In the genomic region with DNA sequence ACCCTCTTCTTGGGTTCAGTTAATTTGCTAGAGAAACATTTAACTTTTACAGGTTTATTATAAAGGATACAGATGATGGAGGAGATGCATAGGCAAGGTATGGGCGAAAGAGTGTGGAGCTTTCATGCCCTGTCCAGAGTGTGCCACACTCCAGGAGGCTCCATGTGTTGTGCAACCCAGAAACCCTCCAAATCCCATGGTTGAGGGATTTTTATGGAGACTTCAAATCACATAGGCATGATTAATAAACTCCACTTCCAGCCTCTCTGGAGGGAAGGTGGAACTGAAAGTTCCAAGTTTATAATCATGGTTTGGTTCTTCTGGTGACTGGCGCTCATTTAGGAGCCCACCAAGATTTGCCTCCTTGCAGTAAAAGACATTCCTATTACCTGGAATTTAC, we compare ENCODE assay signal across 23 cellular contexts.
"Had no signal": no experiment of that assay in that cellular context is flagged by ENCODE, and none has a peak within 500 bp of the region (broad histone marks: within the 10 kb centered on the region; RNA-seq: fewer than 3 reads in every experiment).

No MANE protein-coding gene starts in this region.

- H3K27me3 Mint-ChIP-seq: activated CD8-positive, alpha-beta T cell treated with anti-CD3 and anti-CD28 coated beads for 36 hours; activated naive CD4-positive, alpha-beta T cell treated with anti-CD3 and anti-CD28 coated beads, Interleukin-2, amount 10 ng/mL, durations not matched to agents 7 days and 5 days; activated naive CD8-positive, alpha-beta T cell treated with anti-CD3 and anti-CD28 coated beads for 36 hours had no signal

- H3K36me3 ChIP-seq: breast epithelium, colonic mucosa, Peyer's patch had no signal

- H3K4me3 Mint-ChIP-seq: activated CD8-positive, alpha-beta T cell treated with anti-CD3 and anti-CD28 coated beads for 36 hours; activated naive CD4-positive, alpha-beta T cell treated with anti-CD3 and anti-CD28 coated beads, Interleukin-2, amount 10 ng/mL, durations not matched to agents 7 days and 5 days; activated naive CD8-positive, alpha-beta T cell treated with anti-CD3 and anti-CD28 coated beads for 36 hours; activated T-cell treated with anti-CD3 and anti-CD28 coated beads, Interleukin-2, amount 50 U/mL, for 72 hours had no signal

- H3K27ac ChIP-seq: breast epithelium, colonic mucosa, Peyer's patch, RWPE1, SJCRH30, VCaP had no signal

- H3K9me3 Mint-ChIP-seq: activated CD8-positive, alpha-beta T cell treated with anti-CD3 and anti-CD28 coated beads for 36 hours; activated naive CD4-positive, alpha-beta T cell treated with anti-CD3 and anti-CD28 coated beads, Interleukin-2, amount 10 ng/mL, durations not matched to agents 7 days and 5 days; activated naive CD8-positive, alpha-beta T cell treated with anti-CD3 and anti-CD28 coated beads for 36 hours; activated T-cell treated with anti-CD3 and anti-CD28 coated beads, Interleukin-2, amount 50 U/mL, for 72 hours; activated T-helper 2 cell treated with anti-CD3 and anti-CD28 coated beads, Interferon-gamma antibody, Interleukin-2, Interleukin-4, amounts not matched to agents 10 μg/mL and 5 μg/mL and 100 μg/mL, durations not matched to agents 14 hours and 24 hours and 36 hours had no signal

- DNase-seq: activated CD4-positive, CD25-positive, alpha-beta regulatory T cell; activated CD8-positive, alpha-beta memory T cell treated with anti-CD3 and anti-CD28 coated beads, Interleukin-2, amount 50 U/mL, for 4 hours; activated CD8-positive, alpha-beta T cell treated with anti-CD3 and anti-CD28 coated beads for 36 hours; activated gamma-delta T cell treated with Interleukin-2 at 50 U/mL for 16 hours; activated naive CD4-positive, alpha-beta T cell treated with anti-CD3 and anti-CD28 coated beads, Interleukin-2, amount 10 ng/mL, durations not matched to agents 7 days and 5 days; activated naive CD8-positive, alpha-beta T cell treated with anti-CD3 and anti-CD28 coated beads for 36 hours; activated T-cell treated with anti-CD3 and anti-CD28 coated beads, Interleukin-2, amount 50 U/mL, for 72 hours; caudate nucleus; colonic mucosa; Kasumi-1; NCI-H1105 treated with DMSO at 0.1 percent for 48 hours; NCI-H1436 treated with DMSO at 0.1 percent for 48 hours; NCI-H1930; NCI-H446; Peyer's patch; Right ventricle myocardium superior; SJCRH30; SK-N-SH; T-helper 1 cell had no signal

- H3K4me3 ChIP-seq: breast epithelium, colonic mucosa, Peyer's patch, SJCRH30 had no signal

- H3K4me1 Mint-ChIP-seq: activated naive CD4-positive, alpha-beta T cell treated with anti-CD3 and anti-CD28 coated beads, Interleukin-2, amount 10 ng/mL, durations not matched to agents 7 days and 5 days; activated naive CD8-positive, alpha-beta T cell treated with anti-CD3 and anti-CD28 coated beads for 36 hours had no signal

- H3K27me3 ChIP-seq: breast epithelium, colonic mucosa, Peyer's patch, SJCRH30 had no signal

- ATAC-seq: activated CD8-positive, alpha-beta T cell treated with anti-CD3 and anti-CD28 coated beads for 36 hours; activated T-cell treated with anti-CD3 and anti-CD28 coated beads, Interleukin-2, amount 50 U/mL, for 72 hours had no signal

- H3K9me3 ChIP-seq: breast epithelium, colonic mucosa, Peyer's patch, SJCRH30, SK-N-SH had no signal

- H3K4me2 ChIP-seq: SK-N-SH had no signal

- H3K27ac Mint-ChIP-seq: activated CD8-positive, alpha-beta T cell treated with anti-CD3 and anti-CD28 coated beads for 36 hours; activated naive CD4-positive, alpha-beta T cell treated with anti-CD3 and anti-CD28 coated beads, Interleukin-2, amount 10 ng/mL, durations not matched to agents 7 days and 5 days; activated naive CD8-positive, alpha-beta T cell treated with anti-CD3 and anti-CD28 coated beads for 36 hours; activated T-cell treated with anti-CD3 and anti-CD28 coated beads, Interleukin-2, amount 50 U/mL, for 72 hours; activated T-helper 2 cell treated with anti-CD3 and anti-CD28 coated beads, Interferon-gamma antibody, Interleukin-2, Interleukin-4, amounts not matched to agents 10 μg/mL and 5 μg/mL and 100 μg/mL, durations not matched to agents 14 hours and 24 hours and 36 hours had no signal

- H3K4me1 ChIP-seq: breast epithelium, colonic mucosa, Peyer's patch, SJCRH30 had no signal
